ENCODE assay signal across 14 cellular contexts in genomic region chr14:102905116-102906108, GRCh38. TPM values are rescaled to one million over a fixed set of nuclear protein-coding genes. Genes with fewer than 3 reads are reported as not detected.
"Had no signal": no experiment of that assay in that cellular context is flagged by ENCODE, and none has a peak within 500 bp of the region (broad histone marks: within the 10 kb centered on the region; RNA-seq: fewer than 3 reads in every experiment).

No MANE protein-coding gene starts in this region.

- ATAC-seq: activated T-cell treated with anti-CD3 and anti-CD28 coated beads, Interleukin-2, amount 50 U/mL, for 4 hours; T-helper 17 cell had no signal

- H3K9me3 ChIP-seq: esophagus squamous epithelium, sigmoid colon, spleen had no signal

- H3K27ac ChIP-seq: esophagus squamous epithelium, sigmoid colon, spleen, WERI-Rb-1 had no signal

- H3K4me3 ChIP-seq: esophagus squamous epithelium, sigmoid colon, spleen had no signal

- DNase-seq: activated CD4-positive, alpha-beta T cell treated with anti-CD3 and anti-CD28 coated beads, Interleukin-2, amount 50 U/mL, for 48 hours; activated naive CD4-positive, alpha-beta T cell; activated T-cell treated with anti-CD3 and anti-CD28 coated beads, Interleukin-2, amount 50 U/mL, for 4 hours; central memory CD4-positive, alpha-beta T cell; cortex of kidney; effector CD4-positive, alpha-beta T cell; esophagus squamous epithelium; glutamatergic neuron; kidney glomerular epithelial cell; sigmoid colon; spleen; T-helper 17 cell; WERI-Rb-1 had no signal

- H3K27me3 ChIP-seq: esophagus squamous epithelium, sigmoid colon, spleen had no signal

- H3K9me3 Mint-ChIP-seq: activated T-cell treated with anti-CD3 and anti-CD28 coated beads, Interleukin-2, amount 50 U/mL, for 4 hours; neural crest cell had no signal

- H3K4me1 ChIP-seq: esophagus squamous epithelium, sigmoid colon had no signal

- H3K27me3 Mint-ChIP-seq: T-helper 17 cell had no signal

- H3K4me1 Mint-ChIP-seq: neural crest cell had no signal

- H3K4me3 Mint-ChIP-seq: activated T-cell treated with anti-CD3 and anti-CD28 coated beads, Interleukin-2, amount 50 U/mL, for 4 hours; neural crest cell; T-helper 17 cell had no signal

RNA-seq across cellular contexts. Expression of gene AMN, which starts 17.1 kb away (rescaled TPM):
- total RNA-seq: sigmoid colon had no signal
